11 cellular contexts compared by ENCODE assay signal in the genomic region with DNA sequence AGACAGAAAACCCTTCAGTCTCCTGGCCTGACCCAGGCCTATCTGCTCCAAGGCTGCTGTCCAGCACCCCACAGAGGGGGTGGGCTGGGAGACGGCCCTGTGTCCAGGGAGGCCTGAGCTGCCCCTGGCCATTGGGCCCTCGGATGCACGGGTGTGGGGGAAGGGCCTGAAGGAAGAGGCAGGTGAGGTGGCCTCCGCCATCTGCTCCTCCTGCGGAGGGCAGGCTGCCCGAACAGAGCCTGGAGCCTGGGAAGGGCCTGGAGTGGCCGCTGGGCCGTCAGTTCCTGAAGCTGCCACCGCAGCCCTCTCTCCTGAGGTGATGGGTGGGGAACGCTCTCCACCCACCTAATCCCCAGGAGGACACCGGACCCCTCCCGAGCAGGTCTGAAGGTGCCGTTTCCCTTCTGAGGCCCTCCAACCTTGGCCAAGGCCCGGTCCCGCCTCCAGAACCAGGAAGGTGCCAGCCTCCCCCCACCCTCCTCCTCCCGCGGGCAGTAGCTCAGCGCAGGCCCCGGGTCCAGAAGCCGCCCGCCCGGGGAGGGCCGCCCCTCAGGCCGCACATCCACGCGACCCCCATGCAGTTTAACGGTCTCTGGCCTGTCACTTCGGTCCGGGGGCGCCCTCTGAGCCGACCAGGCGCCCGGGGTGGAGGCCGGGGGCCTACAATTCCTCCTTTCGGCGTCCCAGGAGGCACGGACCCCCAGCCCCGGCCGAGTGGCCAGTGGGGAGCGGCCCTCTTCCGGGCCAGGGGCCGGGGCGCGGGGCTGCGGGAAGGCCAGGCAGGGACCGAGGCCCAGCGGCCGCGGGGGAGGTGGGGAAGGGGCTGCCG. TPM values are rescaled to one million over a fixed set of nuclear protein-coding genes. Genes with fewer than 3 reads are reported as not detected.
DNase-seq lines count a peak whose midpoint lies in the region; ATAC-seq, FAIRE-seq and TF ChIP-seq lines count a peak whose summit lies in the region.
"Had no signal": no experiment of that assay in that cellular context is flagged by ENCODE, and none has a peak within 500 bp of the region (broad histone marks: within the 10 kb centered on the region; RNA-seq: fewer than 3 reads in every experiment).

No MANE protein-coding gene starts in this region.

- no peak overlapping the region for H3K27ac ChIP-seq in GM12878 (ENCODE audit: control insufficient read depth, insufficient read depth)
- H3K27ac ChIP-seq in smooth muscle cell (ENCODE audit: low read depth): no peak overlapping the region

- TF ChIP-seq EP300 in GM12878 (IDR thresholded peaks at IDR 0.05; ENCODE audit: borderline replicate concordance in 1 of 2, control insufficient read depth in 1 of 2, low read depth in 2 of 2, low read length in 2 of 2): no peak

- H3K4me1 ChIP-seq in GM12878 (ENCODE audit: control insufficient read depth, insufficient read depth, low read length) (no peaks in the 10 kb centered on the region), smooth muscle cell (ENCODE audit: low read depth) (peaks cover 2% of the 10 kb centered on the region)

- H4K20me1 ChIP-seq in GM12878 (ENCODE audit: control insufficient read depth, insufficient read depth) (no peaks in the 10 kb centered on the region), smooth muscle cell (ENCODE audit: low read depth) (peaks cover 7% of the 10 kb centered on the region)

- H3F3A ChIP-seq in smooth muscle cell (ENCODE audit: low read depth): no peaks in the 10 kb centered on the region

- intact Hi-C loops in GM12878 (cut with micrococcal nuclease; ENCODE audit: unreplicated experiment): no loop called here

- no peak for TF ChIP-seq RAD21 in GM12878 (IDR thresholded peaks at IDR 0.05; ENCODE audit: insufficient read depth, low read depth, low read length)

- no peak overlapping the region for H3K9ac ChIP-seq in GM12878 (ENCODE audit: control insufficient read depth, insufficient read depth, low read length)
- no peak overlapping the region for H3K9ac ChIP-seq in smooth muscle cell (ENCODE audit: low read depth)

- in situ Hi-C loops in GM12878 (cut with MboI): no loop called here

- H3K4me2 ChIP-seq in GM12878 (ENCODE audit: control insufficient read depth, insufficient read depth) (no peak overlapping the region), smooth muscle cell (no peak overlapping the region)

- H2AFZ ChIP-seq in GM12878 (ENCODE audit: control insufficient read depth, low read depth, low read length) (no peak overlapping the region), smooth muscle cell (ENCODE audit: low read depth) (no peak overlapping the region)

- no TSS peak for BruUV-seq in GM12878 (replicated peaks; lab: Mats Ljungman, UMichigan)

- no peaks in the 10 kb centered on the region for H3K79me2 ChIP-seq in GM12878 (ENCODE audit: control insufficient read depth, insufficient read depth, low read length)
- H3K79me2 ChIP-seq in smooth muscle cell (ENCODE audit: low read depth): no peaks in the 10 kb centered on the region

- SMC1A ChIA-PET in GM12878 (lab: Charles Lee; ENCODE audit: uncharacterized antibody, unreplicated experiment): interaction anchor here (0.6 kb wide), 1 partner anchor 80 kb away, joined by 3 read pairs; no protein-coding TSS in a partner anchor

- POLR2A ChIA-PET in GM12878 (lab: Charles Lee): no interaction called here

- DNase-seq in NCI-H2227 (lab: John Stamatoyannopoulos, UW; ENCODE audit: unreplicated experiment): peak; percentile 40
- no peak for DNase-seq in NCI-H2227 treated with DMSO at 0.1 percent for 48 hours (lab: John Stamatoyannopoulos, UW)
- no peak for DNase-seq in GM12878 (ENCODE audit: low read depth, low spot score)
- DNase-seq in skeletal muscle cell (ENCODE audit: low read depth): no peak
- no peak for DNase-seq in smooth muscle cell (lab: John Stamatoyannopoulos, UW; ENCODE audit: unreplicated experiment)
- DNase-seq in kidney tubule cell (ENCODE audit: low spot score): no peak
- DNase-seq: immature natural killer cell; naive B cell; stimulated activated CD4-positive, alpha-beta T cell treated with anti-CD3 and anti-CD28 coated beads, Interleukin-12 subunit alpha, Interleukin-12 subunit beta, amount 100 ng/mL, for 4 hours had no signal

- no peak for FAIRE-seq in GM12878 (lab: Jason Lieb, UNC)

- TF ChIP-seq CTCF in GM12878 (IDR thresholded peaks at IDR 0.05 in 2 of 3, conservative IDR thresholded peaks at IDR 0.05 in 1 of 3; ENCODE audit: control insufficient read depth in 2 of 3, extremely low read depth in 1 of 3, insufficient read depth in 1 of 3, low read depth in 3 of 3, low read length in 3 of 3) (no peak), smooth muscle cell (IDR thresholded peaks at IDR 0.05; ENCODE audit: borderline replicate concordance, insufficient read depth, poor library complexity, severe bottlenecking) (no peak)

- CTCF ChIA-PET in GM12878 (lab: Yijun Ruan, JAX): no interaction called here

- H3K27me3 ChIP-seq in GM12878 (replicated peaks in 1 of 2; ENCODE audit: control insufficient read depth in 2 of 2, insufficient read depth in 2 of 2, low read length in 1 of 2) (peaks cover 0 to 11% of the 10 kb centered on the region in 2 experiments; a peak in 2 of 4 replicates), smooth muscle cell (ENCODE audit: low read depth) (peaks cover 87% of the 10 kb centered on the region)

- no peaks in the 10 kb centered on the region for H3K9me3 ChIP-seq in GM12878 (replicated peaks; ENCODE audit: control insufficient read depth, insufficient read depth, low read length)
- H3K9me3 ChIP-seq in smooth muscle cell (replicated peaks; ENCODE audit: low read depth): no peaks in the 10 kb centered on the region

- WGBS in GM12878 (ENCODE audit: insufficient coverage, insufficient replicate concordance, low lambda C conversion rate, missing lambda C conversion rate): 43% methylated on average over 33 of the region's 50 CpGs
- 35% methylated on average over 28 of the region's 50 CpGs for WGBS in smooth muscle cell (ENCODE audit: low lambda C conversion rate)

- no peak for ATAC-seq in GM12878
- ATAC-seq: activated T-helper 17 cell treated with anti-CD3 and anti-CD28 coated beads, Interleukin-2, amount 50 U/mL, for 72 hours had no signal

- H3K36me3 ChIP-seq in GM12878 (ENCODE audit: control insufficient read depth in 2 of 2, insufficient read depth in 2 of 2, low read length in 1 of 2): no peaks in the 10 kb centered on the region
- H3K36me3 ChIP-seq in smooth muscle cell (ENCODE audit: low read depth): no peaks in the 10 kb centered on the region

- RAD21 ChIA-PET in GM12878 (lab: Charles Lee; ENCODE audit: unreplicated experiment): no interaction called here

- no peak for TF ChIP-seq POLR2A in GM12878 (IDR thresholded peaks at IDR 0.05; ENCODE audit: low read depth, low read length)

- H3K4me3 ChIP-seq in GM12878 (no peak overlapping the region), skeletal muscle cell (ENCODE audit: low read depth, low read length) (peak overlapping the region; percentile 37), smooth muscle cell (no peak overlapping the region)

RNA-seq across cellular contexts. Expression of gene FBXL16, which starts 0.8 kb away (rescaled TPM):
- 2.9 and 3.4 TPM in 2 replicates for total RNA-seq in GM12878 (2013; cell fraction: nucleolus; rRNA removed)
- 0.23 and 0.44 TPM in 2 replicates for total RNA-seq in GM12878 (2014; rRNA removed)
- 0.13 and 0.14 TPM in 2 replicates for total RNA-seq in GM12878 (2014; rRNA removed; fragmentation: Illumina TruSeq; extraction: Trizol)
- 1.4 and 2.3 TPM in 2 replicates for total RNA-seq in GM12878 (2021)
- polyA plus RNA-seq in GM12878 (2011; ENCODE audit: low read depth): 0.42 TPM
- polyA plus RNA-seq in GM12878 (2011; rRNA removed): 0.42 and 0.53 TPM in 2 replicates
- polyA plus RNA-seq in GM12878 (2011; cell fraction: cytosol; rRNA removed): 1.0 and 1.4 TPM in 2 replicates
- 3.7 and 4.2 TPM in 2 replicates for polyA plus RNA-seq in GM12878 (2011; cell fraction: nucleus; rRNA removed)
- polyA plus RNA-seq in GM12878 (2012): 1.2 and 1.8 TPM in 2 replicates
- polyA plus RNA-seq in GM12878 (2014; fragmentation: Illumina TruSeq; extraction: Trizol): 0.08 and 0.25 TPM in 2 replicates
- polyA plus RNA-seq in GM12878 (2014; fragmentation: Nextera tagmentation; extraction: Ambion mirVana): under 1 TPM; 0.13 to 0.19 TPM
- 0.86 and 1.2 TPM in 2 replicates for polyA plus RNA-seq in GM12878 (2014; rRNA removed)
- polyA plus RNA-seq in GM12878 (2016; fragmentation: Nextera tagmentation; extraction: Ambion mirVana): under 1 TPM; 0.13 to 0.54 TPM
- polyA minus RNA-seq in GM12878 (2011; rRNA and poly(A)+ RNA removed): 0.29 and 0.62 TPM in 2 replicates
- 1.6 and 2.3 TPM in 2 replicates for polyA minus RNA-seq in GM12878 (2011; cell fraction: cytosol; rRNA and poly(A)+ RNA removed)
- 0.85 and 0.96 TPM in 2 replicates for polyA minus RNA-seq in GM12878 (2011; cell fraction: nucleus; rRNA and poly(A)+ RNA removed)
- 0.76 TPM in 1 of 2 replicates, not detected in the other for total RNA-seq in smooth muscle cell
- 0.17 TPM in 1 of 2 replicates, not detected in the other for polyA plus RNA-seq in smooth muscle cell
- total RNA-seq: fibroblast of lung had no signal

RNA-seq across cellular contexts. Expression of gene METRN, which starts 10.2 kb away (rescaled TPM):
- 2.3 and 2.5 TPM in 2 replicates for total RNA-seq in GM12878 (2013; cell fraction: nucleolus; rRNA removed)
- total RNA-seq in GM12878 (2014; rRNA removed): 12.8 and 14.3 TPM in 2 replicates
- 0.72 and 1.2 TPM in 2 replicates for total RNA-seq in GM12878 (2014; rRNA removed; fragmentation: Illumina TruSeq; extraction: Trizol)
- total RNA-seq in GM12878 (2021): 6.2 and 8.9 TPM in 2 replicates
- 0.34 TPM for polyA plus RNA-seq in GM12878 (2011; ENCODE audit: low read depth)
- 1.3 and 5.9 TPM in 2 replicates for polyA plus RNA-seq in GM12878 (2011; rRNA removed)
- polyA plus RNA-seq in GM12878 (2011; cell fraction: cytosol; rRNA removed): 6.4 and 20.6 TPM in 2 replicates
- 10.9 and 15.0 TPM in 2 replicates for polyA plus RNA-seq in GM12878 (2011; cell fraction: nucleus; rRNA removed)
- polyA plus RNA-seq in GM12878 (2012): 2.3 and 4.5 TPM in 2 replicates
- polyA plus RNA-seq in GM12878 (2014; fragmentation: Illumina TruSeq; extraction: Trizol): 0.05 and 0.15 TPM in 2 replicates
- under 1 TPM in 1 of 2 experiments, not detected in 1; 0.11 TPM for polyA plus RNA-seq in GM12878 (2014; fragmentation: Nextera tagmentation; extraction: Ambion mirVana)
- 9.4 and 11.0 TPM in 2 replicates for polyA plus RNA-seq in GM12878 (2014; rRNA removed)
- 1 to 10 TPM in 1 of 2 experiments, under 1 TPM in 1; 0.53 to 1.1 TPM for polyA plus RNA-seq in GM12878 (2016; fragmentation: Nextera tagmentation; extraction: Ambion mirVana)
- 1.6 and 2.0 TPM in 2 replicates for polyA minus RNA-seq in GM12878 (2011; rRNA and poly(A)+ RNA removed)
- polyA minus RNA-seq in GM12878 (2011; cell fraction: cytosol; rRNA and poly(A)+ RNA removed): 2.3 and 5.7 TPM in 2 replicates
- polyA minus RNA-seq in GM12878 (2011; cell fraction: nucleus; rRNA and poly(A)+ RNA removed): 2.2 and 3.7 TPM in 2 replicates
- total RNA-seq in smooth muscle cell: 30.6 and 39.6 TPM in 2 replicates
- polyA plus RNA-seq in smooth muscle cell: 170 and 193 TPM in 2 replicates

RNA-seq across cellular contexts. Expression of gene WDR24, which starts 14.6 kb away (rescaled TPM):
- total RNA-seq in GM12878 (2013; cell fraction: nucleolus; rRNA removed): 31.3 and 34.6 TPM in 2 replicates
- 3.8 and 4.1 TPM in 2 replicates for total RNA-seq in GM12878 (2014; rRNA removed)
- total RNA-seq in GM12878 (2014; rRNA removed; fragmentation: Illumina TruSeq; extraction: Trizol): 2.2 TPM in 2 replicates
- 16.5 and 19.7 TPM in 2 replicates for total RNA-seq in GM12878 (2021)
- 3.7 TPM for polyA plus RNA-seq in GM12878 (2011; ENCODE audit: low read depth)
- 1.2 and 3.4 TPM in 2 replicates for polyA plus RNA-seq in GM12878 (2011; rRNA removed)
- 6.3 and 9.4 TPM in 2 replicates for polyA plus RNA-seq in GM12878 (2011; cell fraction: cytosol; rRNA removed)
- 55.1 and 67.4 TPM in 2 replicates for polyA plus RNA-seq in GM12878 (2011; cell fraction: nucleus; rRNA removed)
- 11.6 and 13.8 TPM in 2 replicates for polyA plus RNA-seq in GM12878 (2012)
- 0.82 and 2.6 TPM in 2 replicates for polyA plus RNA-seq in GM12878 (2014; fragmentation: Illumina TruSeq; extraction: Trizol)
- polyA plus RNA-seq in GM12878 (2014; fragmentation: Nextera tagmentation; extraction: Ambion mirVana): under 1 TPM; 0.06 to 0.22 TPM
- polyA plus RNA-seq in GM12878 (2014; rRNA removed): 9.4 and 12.9 TPM in 2 replicates
- polyA plus RNA-seq in GM12878 (2016; fragmentation: Nextera tagmentation; extraction: Ambion mirVana): 10 to 100 TPM; 18.8 to 20.4 TPM
- polyA minus RNA-seq in GM12878 (2011; rRNA and poly(A)+ RNA removed): 5.0 and 11.4 TPM in 2 replicates
- 5.5 and 7.2 TPM in 2 replicates for polyA minus RNA-seq in GM12878 (2011; cell fraction: cytosol; rRNA and poly(A)+ RNA removed)
- 11.7 and 18.8 TPM in 2 replicates for polyA minus RNA-seq in GM12878 (2011; cell fraction: nucleus; rRNA and poly(A)+ RNA removed)
- total RNA-seq in smooth muscle cell: 4.7 and 10.6 TPM in 2 replicates
- 19.3 and 22.2 TPM in 2 replicates for polyA plus RNA-seq in smooth muscle cell

RNA-seq across cellular contexts. Expression of gene ANTKMT, which starts 16.2 kb away (rescaled TPM):
- total RNA-seq in GM12878 (2013; cell fraction: nucleolus; rRNA removed): 9.4 and 11.3 TPM in 2 replicates
- total RNA-seq in GM12878 (2014; rRNA removed) (38.4 and 51.7 TPM in 2 replicates), GM12878 (2014; rRNA removed; fragmentation: Illumina TruSeq; extraction: Trizol) (7.1 and 9.3 TPM in 2 replicates), GM12878 (2021) (60.5 and 67.8 TPM in 2 replicates), smooth muscle cell (11.9 and 15.6 TPM in 2 replicates)
- polyA plus RNA-seq in GM12878 (2011; ENCODE audit: low read depth): 0.75 TPM
- polyA plus RNA-seq in GM12878 (2011; rRNA removed) (3.3 and 5.6 TPM in 2 replicates), GM12878 (2014; fragmentation: Illumina TruSeq; extraction: Trizol) (0.62 TPM in 1 of 2 replicates, not detected in the other), GM12878 (2014; fragmentation: Nextera tagmentation; extraction: Ambion mirVana) (1 to 10 TPM in 1 of 2 experiments, under 1 TPM in 1; 0.58 to 3.1 TPM), GM12878 (2014; rRNA removed) (39.2 and 42.3 TPM in 2 replicates), GM12878 (2016; fragmentation: Nextera tagmentation; extraction: Ambion mirVana) (10 to 100 TPM; 44.5 to 54.8 TPM), smooth muscle cell (39.8 and 40.9 TPM in 2 replicates)
- polyA plus RNA-seq in GM12878 (2011; cell fraction: cytosol; rRNA removed): 20.1 and 37.9 TPM in 2 replicates
- 37.1 and 61.4 TPM in 2 replicates for polyA plus RNA-seq in GM12878 (2011; cell fraction: nucleus; rRNA removed)
- polyA plus RNA-seq in GM12878 (2012): 10.8 and 14.9 TPM in 2 replicates
- polyA minus RNA-seq in GM12878 (2011; rRNA and poly(A)+ RNA removed): 0.73 and 2.0 TPM in 2 replicates
- polyA minus RNA-seq in GM12878 (2011; cell fraction: cytosol; rRNA and poly(A)+ RNA removed): 7.2 and 7.3 TPM in 2 replicates
- 14.4 and 28.4 TPM in 2 replicates for polyA minus RNA-seq in GM12878 (2011; cell fraction: nucleus; rRNA and poly(A)+ RNA removed)

RNA-seq across cellular contexts. Expression of gene JMJD8, which starts 20.6 kb away (rescaled TPM):
- total RNA-seq in GM12878 (2013; cell fraction: nucleolus; rRNA removed): 34.5 and 44.5 TPM in 2 replicates
- total RNA-seq in GM12878 (2014; rRNA removed) (30.5 and 37.6 TPM in 2 replicates), GM12878 (2014; rRNA removed; fragmentation: Illumina TruSeq; extraction: Trizol) (15.6 and 18.5 TPM in 2 replicates), GM12878 (2021) (38.2 and 39.1 TPM in 2 replicates), smooth muscle cell (42.9 and 47.9 TPM in 2 replicates)
- 8.0 TPM for polyA plus RNA-seq in GM12878 (2011; ENCODE audit: low read depth)
- polyA plus RNA-seq in GM12878 (2011; rRNA removed) (8.0 and 23.5 TPM in 2 replicates), GM12878 (2014; fragmentation: Illumina TruSeq; extraction: Trizol) (8.0 and 23.9 TPM in 2 replicates), GM12878 (2014; fragmentation: Nextera tagmentation; extraction: Ambion mirVana) (1 to 10 TPM in 1 of 2 experiments, under 1 TPM in 1; 1.00 to 3.4 TPM), GM12878 (2014; rRNA removed) (46.5 and 47.2 TPM in 2 replicates), GM12878 (2016; fragmentation: Nextera tagmentation; extraction: Ambion mirVana) (10 to 100 TPM; 39.1 to 50.4 TPM), smooth muscle cell (92.5 and 95.1 TPM in 2 replicates)
- polyA plus RNA-seq in GM12878 (2011; cell fraction: cytosol; rRNA removed): 42.2 and 55.5 TPM in 2 replicates
- 114 and 133 TPM in 2 replicates for polyA plus RNA-seq in GM12878 (2011; cell fraction: nucleus; rRNA removed)
- 18.7 and 24.7 TPM in 2 replicates for polyA plus RNA-seq in GM12878 (2012)
- 10.8 and 12.3 TPM in 2 replicates for polyA minus RNA-seq in GM12878 (2011; rRNA and poly(A)+ RNA removed)
- 11.1 and 13.1 TPM in 2 replicates for polyA minus RNA-seq in GM12878 (2011; cell fraction: cytosol; rRNA and poly(A)+ RNA removed)
- polyA minus RNA-seq in GM12878 (2011; cell fraction: nucleus; rRNA and poly(A)+ RNA removed): 25.0 and 41.8 TPM in 2 replicates
